Comparison of ENCODE assay signal across 22 cellular contexts in genomic region chr5:96493189-96493790, GRCh38.
DNase-seq lines count a peak whose midpoint lies in the region; ATAC-seq and TF ChIP-seq lines count a peak whose summit lies in the region.
"Had no signal": no experiment of that assay in that cellular context is flagged by ENCODE, and none has a peak within 500 bp of the region (broad histone marks: within the 10 kb centered on the region; RNA-seq: fewer than 3 reads in every experiment).

No MANE protein-coding gene starts in this region.

- H3K79me2 ChIP-seq in mammary epithelial cell (ENCODE audit: insufficient read depth, low read length): no peaks in the 10 kb centered on the region

- H3K9me3 ChIP-seq in mammary epithelial cell (replicated peaks; ENCODE audit: insufficient read depth, low read length): no peaks in the 10 kb centered on the region
- H3K9me3 ChIP-seq in HEK293 (ENCODE audit: control insufficient read depth, insufficient read depth, low read depth, low read length): no peaks in the 10 kb centered on the region
- H3K9me3 ChIP-seq: HAP-1 had no signal

- H3K4me2 ChIP-seq in mammary epithelial cell (ENCODE audit: insufficient read depth, low read depth, low read length): no peak overlapping the region
- H3K4me2 ChIP-seq: KMS-11 had no signal

- DNase-seq in MCF 10A (ENCODE audit: unreplicated experiment) (peak; percentile 29), mammary epithelial cell (no peak), foreskin melanocyte (peak; percentile 53), substantia nigra (lab: John Stamatoyannopoulos, UW) (no peak)
- DNase-seq in activated CD8-positive, alpha-beta memory T cell treated with anti-CD3 and anti-CD28 coated beads, Interleukin-2, amount 50 U/mL, for 48 hours: no peak
- DNase-seq: Calu3, DMS79 treated with DMSO at 0.1 percent for 48 hours, NCI-H1048, NCI-H1417, NCI-H1694, NCI-H2029 treated with DMSO at 0.1 percent for 48 hours, NCI-H2171, NCI-H510A, NCI-H69, Right ventricle myocardium superior had no signal

- no peak overlapping the region for H3K4me3 Mint-ChIP-seq in MCF 10A (ENCODE audit: unreplicated experiment)
- H3K4me3 Mint-ChIP-seq: CD14-positive monocyte, IgD-negative memory B cell had no signal

- H3K36me3 ChIP-seq in mammary epithelial cell (ENCODE audit: insufficient read depth, low read length) (no peaks in the 10 kb centered on the region), HEK293 (ENCODE audit: control insufficient read depth in 2 of 2, insufficient read depth in 1 of 2, low read length in 2 of 2) (no peaks in the 10 kb centered on the region)
- H3K36me3 ChIP-seq: HAP-1 had no signal

- BruUV-seq in MCF 10A (replicated peaks; lab: Mats Ljungman, UMichigan): TSS peak; percentile 67
- no TSS peak for BruUV-seq in mammary epithelial cell (replicated peaks; lab: Mats Ljungman, UMichigan)

- H3K27ac ChIP-seq in mammary epithelial cell (ENCODE audit: insufficient read depth, low read depth, low read length): no peak overlapping the region
- H3K27ac ChIP-seq in HEK293 (ENCODE audit: extremely low read depth, low read depth, low read length): no peak overlapping the region
- H3K27ac ChIP-seq in substantia nigra (ENCODE audit: low read depth, low read length, poor library complexity, severe bottlenecking): no peak overlapping the region
- H3K27ac ChIP-seq: HL-60, KMS-11 had no signal

- dilution Hi-C loops in mammary epithelial cell (cut with HindIII; ENCODE audit: low sequenced_read_pairs): no loop called here

- H3K4me1 Mint-ChIP-seq in MCF 10A (ENCODE audit: insufficient read depth, unreplicated experiment): peaks cover 10% of the 10 kb centered on the region
- H3K4me1 Mint-ChIP-seq: CD14-positive monocyte, IgD-negative memory B cell had no signal

- no peaks in the 10 kb centered on the region for H3K36me3 Mint-ChIP-seq in MCF 10A (ENCODE audit: insufficient read depth, unreplicated experiment)
- H3K36me3 Mint-ChIP-seq: CD14-positive monocyte had no signal

- intact Hi-C loops in MCF 10A (cut with micrococcal nuclease) (no loop called here), mammary epithelial cell (cut with micrococcal nuclease) (no loop called here)

- no peaks in the 10 kb centered on the region for H3K27me3 Mint-ChIP-seq in MCF 10A (ENCODE audit: insufficient read depth, unreplicated experiment)

- in situ Hi-C loops in mammary epithelial cell (cut with MboI; ENCODE audit: low sequenced_read_pairs in 2 of 2): no loop called here

- CTCF ChIA-PET in MCF 10A (lab: Yijun Ruan, JAX): interaction anchor here (1.3 to 1.9 kb wide), 3 partner anchors 13 to 108 kb away, joined by 4 to 10 read pairs (median 8); no protein-coding TSS in a partner anchor
- CTCF ChIA-PET in mammary epithelial cell (lab: Charles Lee; ENCODE audit: low non-redundant PET): no interaction called here
- CTCF ChIA-PET in HEK293 (lab: Yijun Ruan, JAX): no interaction called here

- H3K27me3 ChIP-seq in mammary epithelial cell (ENCODE audit: insufficient read depth, low read length): no peaks in the 10 kb centered on the region

- H3K27ac Mint-ChIP-seq in MCF 10A (ENCODE audit: low read depth, unreplicated experiment): peak overlapping the region; percentile 96
- H3K27ac Mint-ChIP-seq: CD14-positive monocyte, IgD-negative memory B cell had no signal

- WGBS in mammary epithelial cell (ENCODE audit: low coverage, missing lambda C conversion rate): 50% methylated on average over 2 of the region's 3 CpGs

- POLR2A ChIA-PET in MCF 10A (lab: Yijun Ruan, JAX) (interaction anchor here (0.6 to 3.9 kb wide), 10 partner anchors 16 to 209 kb away, joined by 3 to 38 read pairs (median 4); no protein-coding TSS in a partner anchor), HEK293 (lab: Yijun Ruan, JAX) (no interaction called here)

- H2AFZ ChIP-seq in mammary epithelial cell (ENCODE audit: low read depth, low read length): no peak overlapping the region

- no peak overlapping the region for H3K9ac ChIP-seq in mammary epithelial cell (ENCODE audit: insufficient read depth, low read length)
- H3K9ac ChIP-seq: KMS-11 had no signal

- H3K4me3 ChIP-seq in mammary epithelial cell (replicated peaks in 1 of 3; ENCODE audit: insufficient read depth in 1 of 3, low read depth in 2 of 3, low read length in 3 of 3): no peak overlapping the region
- H3K4me3 ChIP-seq in HEK293 (ENCODE audit: low read depth, low read length): no peak overlapping the region
- H3K4me3 ChIP-seq: HAP-1 had no signal

- no peaks in the 10 kb centered on the region for H3K4me1 ChIP-seq in mammary epithelial cell (ENCODE audit: insufficient read depth, low read length)
- no peaks in the 10 kb centered on the region for H3K4me1 ChIP-seq in HEK293 (ENCODE audit: control insufficient read depth, insufficient read depth, low read length)
- H3K4me1 ChIP-seq: HAP-1 had no signal

- TF ChIP-seq CTCF in MCF 10A (IDR thresholded peaks at IDR 0.05; ENCODE audit: unreplicated experiment) (no peak), mammary epithelial cell (conservative IDR thresholded peaks at IDR 0.05 in 1 of 2, IDR thresholded peaks at IDR 0.05 in 1 of 2; ENCODE audit: extremely low read depth in 1 of 2, insufficient read depth in 1 of 2, low read depth in 1 of 2, low read length in 2 of 2) (no peak), HEK293 (tag by site-specific recombination; IDR thresholded peaks at IDR 0.05) (no peak)

- no peak for ATAC-seq in GM18907 (IDR thresholded peaks at IDR 0.05; ENCODE audit: unreplicated experiment)

- no peaks in the 10 kb centered on the region for H3K9me3 Mint-ChIP-seq in MCF 10A (ENCODE audit: unreplicated experiment)

- no peaks in the 10 kb centered on the region for H4K20me1 ChIP-seq in mammary epithelial cell (ENCODE audit: insufficient read depth, low read length)

TF ChIP-seq in HEK293, 187 proteins besides CTCF, POLR2A, EP300 and RAD21:
- TF ChIP-seq ZIC2 (tag by site-specific recombination; IDR thresholded peaks at IDR 0.05) (peak; percentile 53), ZNF140 (tag by site-specific recombination; IDR thresholded peaks at IDR 0.05) (no peak)
- TF ChIP-seq, protein P1, sequence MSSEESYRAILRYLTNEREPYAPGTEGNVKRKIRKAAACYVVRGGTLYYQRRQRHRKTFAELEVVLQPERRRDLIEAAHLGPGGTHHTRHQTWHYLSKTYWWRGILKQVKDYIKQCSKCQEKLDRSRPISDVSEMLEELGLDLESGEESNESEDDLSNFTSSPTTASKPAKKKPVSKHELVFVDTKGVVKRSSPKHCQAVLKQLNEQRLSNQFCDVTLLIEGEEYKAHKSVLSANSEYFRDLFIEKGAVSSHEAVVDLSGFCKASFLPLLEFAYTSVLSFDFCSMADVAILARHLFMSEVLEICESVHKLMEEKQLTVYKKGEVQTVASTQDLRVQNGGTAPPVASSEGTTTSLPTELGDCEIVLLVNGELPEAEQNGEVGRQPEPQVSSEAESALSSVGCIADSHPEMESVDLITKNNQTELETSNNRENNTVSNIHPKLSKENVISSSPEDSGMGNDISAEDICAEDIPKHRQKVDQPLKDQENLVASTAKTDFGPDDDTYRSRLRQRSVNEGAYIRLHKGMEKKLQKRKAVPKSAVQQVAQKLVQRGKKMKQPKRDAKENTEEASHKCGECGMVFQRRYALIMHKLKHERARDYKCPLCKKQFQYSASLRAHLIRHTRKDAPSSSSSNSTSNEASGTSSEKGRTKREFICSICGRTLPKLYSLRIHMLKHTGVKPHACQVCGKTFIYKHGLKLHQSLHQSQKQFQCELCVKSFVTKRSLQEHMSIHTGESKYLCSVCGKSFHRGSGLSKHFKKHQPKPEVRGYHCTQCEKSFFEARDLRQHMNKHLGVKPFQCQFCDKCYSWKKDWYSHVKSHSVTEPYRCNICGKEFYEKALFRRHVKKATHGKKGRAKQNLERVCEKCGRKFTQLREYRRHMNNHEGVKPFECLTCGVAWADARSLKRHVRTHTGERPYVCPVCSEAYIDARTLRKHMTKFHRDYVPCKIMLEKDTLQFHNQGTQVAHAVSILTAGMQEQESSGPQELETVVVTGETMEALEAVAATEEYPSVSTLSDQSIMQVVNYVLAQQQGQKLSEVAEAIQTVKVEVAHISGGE (tag by site-specific recombination; conservative IDR thresholded peaks at IDR 0.05; ENCODE audit: low read depth): peak; percentile 73

Comparison
In these comparisons a context has a peak if more than half of its experiments do, and no peak if none do; other contexts are left out.
1. DNase-seq: peak in MCF 10A (single experiment) and foreskin melanocyte (single experiment); none in mammary epithelial cell (single experiment), substantia nigra (0 of 49) and activated CD8-positive, alpha-beta memory T cell treated with anti-CD3 and anti-CD28 coated beads, Interleukin-2, amount 50 U/mL, for 48 hours (single experiment).